Comparison of ENCODE assay signal across 16 cellular contexts in genomic region chr12:133083345-133083744, GRCh38.
"Had no signal": no experiment of that assay in that cellular context is flagged by ENCODE, and none has a peak within 500 bp of the region (broad histone marks: within the 10 kb centered on the region; RNA-seq: fewer than 3 reads in every experiment).

No MANE protein-coding gene starts in this region.

- H3K4me1 Mint-ChIP-seq: mesothelial cell of epicardium had no signal

- H3K4me3 ChIP-seq: coronary artery, pancreas, sigmoid colon, vagina had no signal

- ATAC-seq: left lobe of liver; pancreas; stimulated activated naive CD8-positive, alpha-beta T cell treated with anti-CD3 and anti-CD28 coated beads, Interleukin-15, amount 100 ng/mL, for 72 hours had no signal

- H3K4me3 Mint-ChIP-seq: central memory CD8-positive, alpha-beta T cell; mesothelial cell of epicardium; stimulated activated naive CD8-positive, alpha-beta T cell treated with anti-CD3 and anti-CD28 coated beads, Interleukin-15, amount 100 ng/mL, for 72 hours had no signal

- H3K27me3 Mint-ChIP-seq: central memory CD8-positive, alpha-beta T cell; stimulated activated naive CD8-positive, alpha-beta T cell treated with anti-CD3 and anti-CD28 coated beads, Interleukin-15, amount 100 ng/mL, for 72 hours had no signal

- H3K27me3 ChIP-seq: pancreas, sigmoid colon, vagina had no signal

- H3K27ac ChIP-seq: coronary artery, pancreas, sigmoid colon, vagina had no signal

- H3K4me1 ChIP-seq: pancreas had no signal

- DNase-seq: activated CD4-positive, alpha-beta T cell treated with anti-CD3 and anti-CD28 coated beads, Interleukin-2, amount 50 U/mL, for 1 hour; activated gamma-delta T cell treated with Interleukin-2 at 50 U/mL for 16 hours; anterior cingulate cortex; erythroblast; foreskin melanocyte; kidney; pancreas; sigmoid colon; stimulated activated naive CD8-positive, alpha-beta T cell treated with anti-CD3 and anti-CD28 coated beads, Interleukin-15, amount 100 ng/mL, for 72 hours; T1000; trophoblast cell had no signal

- H3K27ac Mint-ChIP-seq: mesothelial cell of epicardium; stimulated activated naive CD8-positive, alpha-beta T cell treated with anti-CD3 and anti-CD28 coated beads, Interleukin-15, amount 100 ng/mL, for 72 hours had no signal
